9 cellular contexts compared by ENCODE assay signal in genomic region chr3:71859128-71859519, GRCh38.
DNase-seq lines count a peak whose midpoint lies in the region; ATAC-seq and TF ChIP-seq lines count a peak whose summit lies in the region.
"Had no signal": no experiment of that assay in that cellular context is flagged by ENCODE, and none has a peak within 500 bp of the region (broad histone marks: within the 10 kb centered on the region; RNA-seq: fewer than 3 reads in every experiment).

No MANE protein-coding gene starts in this region.

- H3K36me3 ChIP-seq in sigmoid colon: no peaks in the 10 kb centered on the region

- WGBS in sigmoid colon, 2 donors: 70 to 74% methylated on average over 3 of the region's 3 CpGs

- ATAC-seq in activated T-cell treated with anti-CD3 and anti-CD28 coated beads, Interleukin-2, amount 50 U/mL, for 4 hours: peak; percentile 57 to 66
- no peak for ATAC-seq in HG03135 (IDR thresholded peaks at IDR 0.05; ENCODE audit: unreplicated experiment)

- peaks cover 19% of the 10 kb centered on the region for H3K27me3 Mint-ChIP-seq in activated T-cell treated with anti-CD3 and anti-CD28 coated beads, Interleukin-2, amount 50 U/mL, for 4 hours (ENCODE audit: low read depth)

- H3K4me3 Mint-ChIP-seq in activated T-cell treated with anti-CD3 and anti-CD28 coated beads, Interleukin-2, amount 50 U/mL, for 4 hours: no peak overlapping the region
- H3K4me3 Mint-ChIP-seq: activated naive CD4-positive, alpha-beta T cell treated with anti-CD3 and anti-CD28 coated beads, Interleukin-2, amount 50 U/mL, for 24 hours had no signal

- H3K4me1 ChIP-seq in sigmoid colon: no peaks in the 10 kb centered on the region

- intact Hi-C loops in sigmoid colon (cut with DNase I): no loop called here

- H3K9me3 Mint-ChIP-seq in activated T-cell treated with anti-CD3 and anti-CD28 coated beads, Interleukin-2, amount 50 U/mL, for 4 hours: no peaks in the 10 kb centered on the region
- H3K9me3 Mint-ChIP-seq: activated naive CD4-positive, alpha-beta T cell treated with anti-CD3 and anti-CD28 coated beads, Interleukin-2, amount 50 U/mL, for 24 hours had no signal

- no peak for DNase-seq in activated T-cell treated with anti-CD3 and anti-CD28 coated beads, Interleukin-2, amount 50 U/mL, for 4 hours
- no peak for DNase-seq in activated T-cell treated with anti-CD3 and anti-CD28 coated beads, Interleukin-2, amount 50 U/mL, for 48 hours
- DNase-seq in NCI-H1105 treated with DMSO at 0.1 percent for 48 hours (lab: John Stamatoyannopoulos, UW) (peak; percentile 37), astrocyte of the hippocampus (ENCODE audit: low read depth, low spot score) (peak; percentile 30), kidney tubule cell (ENCODE audit: low spot score) (peak; percentile 67), GM20000 (ENCODE audit: low spot score) (no peak), sigmoid colon (no peak)

- no peak for TF ChIP-seq POLR2A in sigmoid colon (IDR thresholded peaks at IDR 0.05)

- H3K36me3 Mint-ChIP-seq in activated T-cell treated with anti-CD3 and anti-CD28 coated beads, Interleukin-2, amount 50 U/mL, for 4 hours (ENCODE audit: insufficient read depth): no peaks in the 10 kb centered on the region
- H3K36me3 Mint-ChIP-seq: activated naive CD4-positive, alpha-beta T cell treated with anti-CD3 and anti-CD28 coated beads, Interleukin-2, amount 50 U/mL, for 24 hours had no signal

- peaks cover 0 to 4% (median under 1%) of the 10 kb centered on the region in 4 donors for H3K9me3 ChIP-seq in sigmoid colon

- H3K27me3 ChIP-seq in sigmoid colon: no peaks in the 10 kb centered on the region

- H3K4me3 ChIP-seq in sigmoid colon: no peak overlapping the region

- H3K4me1 Mint-ChIP-seq in activated T-cell treated with anti-CD3 and anti-CD28 coated beads, Interleukin-2, amount 50 U/mL, for 4 hours (ENCODE audit: low read depth): peaks cover 6% of the 10 kb centered on the region

- TF ChIP-seq EP300 in sigmoid colon (IDR thresholded peaks at IDR 0.05): no peak

- H3K27ac ChIP-seq in sigmoid colon: no peak overlapping the region

- TF ChIP-seq CTCF in GM20000 (IDR thresholded peaks at IDR 0.05; ENCODE audit: extremely low read depth, missing control alignments) (no peak), sigmoid colon (IDR thresholded peaks at IDR 0.05) (peak in 2 of 4 experiments; percentile 7 to 8)

Comparison
In these comparisons a context has a peak if more than half of its experiments do, and no peak if none do; other contexts are left out.
1. DNase-seq: peak in NCI-H1105 treated with DMSO at 0.1 percent for 48 hours (single experiment), astrocyte of the hippocampus (single experiment) and kidney tubule cell (single experiment); none in activated T-cell treated with anti-CD3 and anti-CD28 coated beads, Interleukin-2, amount 50 U/mL, for 4 hours (single experiment), activated T-cell treated with anti-CD3 and anti-CD28 coated beads, Interleukin-2, amount 50 U/mL, for 48 hours (0 of 2), GM20000 (single experiment) and sigmoid colon (single experiment).